ENCODE assay signal across 36 cellular contexts in the genomic region with DNA sequence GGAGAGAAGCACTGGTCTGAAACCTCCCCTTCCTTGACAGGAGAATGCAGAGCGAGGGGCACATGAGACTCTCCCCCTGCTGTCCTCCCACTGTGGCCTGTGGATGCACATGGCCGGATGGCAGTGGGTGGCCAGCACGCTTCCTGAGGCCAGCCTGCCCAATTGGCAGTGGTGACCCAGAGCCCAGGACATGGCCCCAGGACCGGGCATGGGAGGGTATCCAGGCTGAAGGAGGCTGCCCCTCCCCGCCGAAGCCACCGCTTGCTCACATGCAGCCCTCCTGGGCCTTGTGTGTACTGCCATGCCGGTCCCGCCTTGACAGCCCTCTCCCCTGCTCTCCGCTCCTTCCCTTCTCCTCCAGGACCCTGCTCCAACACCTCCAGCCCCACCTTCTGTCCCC.
"Had no signal": no experiment of that assay in that cellular context is flagged by ENCODE, and none has a peak within 500 bp of the region (broad histone marks: within the 10 kb centered on the region; RNA-seq: fewer than 3 reads in every experiment).

No MANE protein-coding gene starts in this region.

- H3K27ac Mint-ChIP-seq: activated B cell treated with CpG ODN at 0.5 μM for 24 hours; activated CD4-positive, alpha-beta memory T cell treated with anti-CD3 and anti-CD28 coated beads, Interleukin-2, amount 10 ng/mL, durations not matched to agents 7 days and 5 days; activated CD4-positive, alpha-beta T cell treated with anti-CD3 and anti-CD28 coated beads for 36 hours; activated CD4-positive, alpha-beta T cell treated with anti-CD3 and anti-CD28 coated beads, Interleukin-2, amount 10 ng/mL, durations not matched to agents 7 days and 5 days; activated CD8-positive, alpha-beta memory T cell treated with anti-CD3 and anti-CD28 coated beads, Interleukin-2, amount 10 ng/mL, durations not matched to agents 7 days and 5 days; activated CD8-positive, alpha-beta T cell treated with anti-CD3 and anti-CD28 coated beads, Interleukin-2, amount 10 ng/mL, durations not matched to agents 7 days and 5 days; activated naive CD4-positive, alpha-beta T cell treated with anti-CD3 and anti-CD28 coated beads, Interleukin-2, amount 10 ng/mL, durations not matched to agents 7 days and 5 days; activated naive CD4-positive, alpha-beta T cell treated with anti-CD3 and anti-CD28 coated beads, Interleukin-2, amount 50 U/mL, for 24 hours; activated naive CD8-positive, alpha-beta T cell; activated naive CD8-positive, alpha-beta T cell treated with anti-CD3 and anti-CD28 coated beads, Interleukin-2, amount 10 ng/mL, durations not matched to agents 7 days and 5 days; activated naive CD8-positive, alpha-beta T cell treated with anti-CD3 and anti-CD28 coated beads, Interleukin-2, amount 50 U/mL, for 24 hours; activated T-cell treated with anti-CD3 and anti-CD28 coated beads, Interleukin-2, amount 50 U/mL, for 24 hours; activated T-helper 2 cell treated with anti-CD3 and anti-CD28 coated beads, Interferon-gamma antibody, Interleukin-2, Interleukin-4, amounts not matched to agents 10 μg/mL and 5 μg/mL and 100 μg/mL, durations not matched to agents 14 hours and 24 hours and 36 hours; T-helper 2 cell treated with Interferon-gamma antibody and Interleukin-4, amounts not matched to agents 5 μg/mL and 100 μg/mL, for 36 hours had no signal

- ATAC-seq: activated CD4-positive, alpha-beta T cell treated with anti-CD3 and anti-CD28 coated beads for 36 hours; activated CD8-positive, alpha-beta memory T cell treated with anti-CD3 and anti-CD28 coated beads, Interleukin-2, amount 10 ng/mL, durations not matched to agents 7 days and 5 days; activated CD8-positive, alpha-beta T cell treated with anti-CD3 and anti-CD28 coated beads, Interleukin-2, amount 10 ng/mL, durations not matched to agents 7 days and 5 days; activated naive CD8-positive, alpha-beta T cell treated with anti-CD3 and anti-CD28 coated beads, Interleukin-2, amount 50 U/mL, for 24 hours had no signal

- H3K4me1 ChIP-seq: ascending aorta had no signal

- DNase-seq: activated B cell treated with CpG ODN at 0.5 μM for 24 hours; activated CD4-positive, alpha-beta memory T cell treated with anti-CD3 and anti-CD28 coated beads, Interleukin-2, amount 10 ng/mL, durations not matched to agents 7 days and 5 days; activated CD4-positive, alpha-beta T cell treated with anti-CD3 and anti-CD28 coated beads for 1 hour; activated CD4-positive, alpha-beta T cell treated with anti-CD3 and anti-CD28 coated beads for 36 hours; activated CD4-positive, alpha-beta T cell treated with anti-CD3 and anti-CD28 coated beads for 48 hours; activated CD4-positive, alpha-beta T cell treated with anti-CD3 and anti-CD28 coated beads, Interleukin-2, amount 10 ng/mL, durations not matched to agents 7 days and 5 days; activated CD4-positive, alpha-beta T cell treated with anti-CD3 and anti-CD28 coated beads, Interleukin-2, amount 50 U/mL, for 48 hours; activated CD8-positive, alpha-beta memory T cell treated with anti-CD3 and anti-CD28 coated beads for 24 hours; activated CD8-positive, alpha-beta memory T cell treated with anti-CD3 and anti-CD28 coated beads, Interleukin-2, amount 10 ng/mL, durations not matched to agents 7 days and 5 days; activated CD8-positive, alpha-beta memory T cell treated with anti-CD3 and anti-CD28 coated beads, Interleukin-2, amount 50 U/mL, for 48 hours; activated CD8-positive, alpha-beta T cell treated with anti-CD3 and anti-CD28 coated beads, Interleukin-2, amount 10 ng/mL, durations not matched to agents 7 days and 5 days; activated effector memory CD4-positive, alpha-beta T cell treated with Interleukin-2 at 50 U/mL for 16 hours; activated gamma-delta T cell; activated naive CD4-positive, alpha-beta T cell treated with anti-CD3 and anti-CD28 coated beads, Interleukin-2, amount 10 ng/mL, durations not matched to agents 7 days and 5 days; activated naive CD4-positive, alpha-beta T cell treated with Interleukin-2 at 50 U/mL for 16 hours; activated naive CD8-positive, alpha-beta T cell treated with anti-CD3 and anti-CD28 coated beads, Interleukin-2, amount 10 ng/mL, durations not matched to agents 7 days and 5 days; activated naive CD8-positive, alpha-beta T cell treated with anti-CD3 and anti-CD28 coated beads, Interleukin-2, amount 50 U/mL, for 24 hours; activated T-cell treated with anti-CD3 and anti-CD28 coated beads, Interleukin-2, amount 50 U/mL, for 24 hours; activated T-cell treated with anti-CD3 and anti-CD28 coated beads, Interleukin-2, amount 50 U/mL, for 48 hours; amygdala; anterior cingulate cortex; caudate nucleus; cerebellar nuclear complex; T-helper 1 cell; T-helper 2 cell; T-helper 9 cell had no signal

- H3K27ac ChIP-seq: ascending aorta, cardiac muscle cell, VCaP had no signal

- H3K27me3 ChIP-seq: ascending aorta, cardiac muscle cell had no signal

- H3K9me3 ChIP-seq: ascending aorta had no signal

- H3K36me3 ChIP-seq: ascending aorta, cardiac muscle cell had no signal

- H3K4me3 ChIP-seq: ascending aorta, cardiac muscle cell had no signal

- H3K4me3 Mint-ChIP-seq: activated B cell treated with CpG ODN at 0.5 μM for 24 hours; activated CD4-positive, alpha-beta memory T cell treated with anti-CD3 and anti-CD28 coated beads, Interleukin-2, amount 10 ng/mL, durations not matched to agents 7 days and 5 days; activated CD4-positive, alpha-beta T cell treated with anti-CD3 and anti-CD28 coated beads for 36 hours; activated CD4-positive, alpha-beta T cell treated with anti-CD3 and anti-CD28 coated beads, Interleukin-2, amount 10 ng/mL, durations not matched to agents 7 days and 5 days; activated CD8-positive, alpha-beta memory T cell treated with anti-CD3 and anti-CD28 coated beads, Interleukin-2, amount 10 ng/mL, durations not matched to agents 7 days and 5 days; activated CD8-positive, alpha-beta T cell treated with anti-CD3 and anti-CD28 coated beads, Interleukin-2, amount 10 ng/mL, durations not matched to agents 7 days and 5 days; activated naive CD4-positive, alpha-beta T cell treated with anti-CD3 and anti-CD28 coated beads, Interleukin-2, amount 10 ng/mL, durations not matched to agents 7 days and 5 days; activated naive CD4-positive, alpha-beta T cell treated with anti-CD3 and anti-CD28 coated beads, Interleukin-2, amount 50 U/mL, for 24 hours; activated naive CD8-positive, alpha-beta T cell; activated naive CD8-positive, alpha-beta T cell treated with anti-CD3 and anti-CD28 coated beads, Interleukin-2, amount 10 ng/mL, durations not matched to agents 7 days and 5 days; activated naive CD8-positive, alpha-beta T cell treated with anti-CD3 and anti-CD28 coated beads, Interleukin-2, amount 50 U/mL, for 24 hours; activated T-cell treated with anti-CD3 and anti-CD28 coated beads, Interleukin-2, amount 50 U/mL, for 24 hours; brain; central memory CD8-positive, alpha-beta T cell; T-helper 1 cell treated with Interleukin-12 subunit alpha and Interleukin-12 subunit beta and Interleukin-4 antibody, amounts not matched to agents 30 μg/mL and 1 μg/mL, for 36 hours; T-helper 2 cell treated with Interferon-gamma antibody and Interleukin-4, amounts not matched to agents 5 μg/mL and 100 μg/mL, for 36 hours had no signal

- H3K9me3 Mint-ChIP-seq: activated B cell treated with CpG ODN at 0.5 μM for 24 hours; activated CD4-positive, alpha-beta memory T cell treated with anti-CD3 and anti-CD28 coated beads, Interleukin-2, amount 10 ng/mL, durations not matched to agents 7 days and 5 days; activated CD4-positive, alpha-beta T cell treated with anti-CD3 and anti-CD28 coated beads, Interleukin-2, amount 10 ng/mL, durations not matched to agents 7 days and 5 days; activated naive CD4-positive, alpha-beta T cell treated with anti-CD3 and anti-CD28 coated beads, Interleukin-2, amount 10 ng/mL, durations not matched to agents 7 days and 5 days; activated naive CD4-positive, alpha-beta T cell treated with anti-CD3 and anti-CD28 coated beads, Interleukin-2, amount 50 U/mL, for 24 hours; activated naive CD8-positive, alpha-beta T cell treated with anti-CD3 and anti-CD28 coated beads, Interleukin-2, amount 10 ng/mL, durations not matched to agents 7 days and 5 days; activated naive CD8-positive, alpha-beta T cell treated with anti-CD3 and anti-CD28 coated beads, Interleukin-2, amount 50 U/mL, for 24 hours; activated T-cell treated with anti-CD3 and anti-CD28 coated beads, Interleukin-2, amount 50 U/mL, for 24 hours; activated T-helper 2 cell treated with anti-CD3 and anti-CD28 coated beads, Interferon-gamma antibody, Interleukin-2, Interleukin-4, amounts not matched to agents 10 μg/mL and 5 μg/mL and 100 μg/mL, durations not matched to agents 14 hours and 24 hours and 36 hours; brain; central memory CD8-positive, alpha-beta T cell; T-helper 1 cell treated with Interleukin-12 subunit alpha and Interleukin-12 subunit beta and Interleukin-4 antibody, amounts not matched to agents 30 μg/mL and 1 μg/mL, for 36 hours; T-helper 2 cell treated with Interferon-gamma antibody and Interleukin-4, amounts not matched to agents 5 μg/mL and 100 μg/mL, for 36 hours had no signal

- H3K4me1 Mint-ChIP-seq: activated CD4-positive, alpha-beta memory T cell treated with anti-CD3 and anti-CD28 coated beads, Interleukin-2, amount 10 ng/mL, durations not matched to agents 7 days and 5 days; activated CD4-positive, alpha-beta T cell treated with anti-CD3 and anti-CD28 coated beads for 36 hours; activated CD4-positive, alpha-beta T cell treated with anti-CD3 and anti-CD28 coated beads, Interleukin-2, amount 10 ng/mL, durations not matched to agents 7 days and 5 days; activated CD8-positive, alpha-beta memory T cell treated with anti-CD3 and anti-CD28 coated beads, Interleukin-2, amount 10 ng/mL, durations not matched to agents 7 days and 5 days; activated naive CD4-positive, alpha-beta T cell treated with anti-CD3 and anti-CD28 coated beads, Interleukin-2, amount 10 ng/mL, durations not matched to agents 7 days and 5 days; activated naive CD4-positive, alpha-beta T cell treated with anti-CD3 and anti-CD28 coated beads, Interleukin-2, amount 50 U/mL, for 24 hours; activated naive CD8-positive, alpha-beta T cell treated with anti-CD3 and anti-CD28 coated beads, Interleukin-2, amount 50 U/mL, for 24 hours; central memory CD8-positive, alpha-beta T cell had no signal

- H3K36me3 Mint-ChIP-seq: activated CD8-positive, alpha-beta memory T cell treated with anti-CD3 and anti-CD28 coated beads, Interleukin-2, amount 10 ng/mL, durations not matched to agents 7 days and 5 days; activated naive CD4-positive, alpha-beta T cell treated with anti-CD3 and anti-CD28 coated beads, Interleukin-2, amount 10 ng/mL, durations not matched to agents 7 days and 5 days; activated naive CD4-positive, alpha-beta T cell treated with anti-CD3 and anti-CD28 coated beads, Interleukin-2, amount 50 U/mL, for 24 hours; activated naive CD8-positive, alpha-beta T cell; activated naive CD8-positive, alpha-beta T cell treated with anti-CD3 and anti-CD28 coated beads, Interleukin-2, amount 10 ng/mL, durations not matched to agents 7 days and 5 days; brain had no signal
